ENCODE assay signal across 1 cellular context in genomic region chr6:2429460-2429859, GRCh38.
TF ChIP-seq lines count a peak whose summit lies in the region.

No MANE protein-coding gene starts in this region.

TF ChIP-seq in IMR-90, 13 proteins besides CTCF, POLR2A, EP300 and RAD21 (continued from another document):
- no peak for TF ChIP-seq RFX5 (IDR thresholded peaks at IDR 0.05; ENCODE audit: low read depth, low read length)
- TF ChIP-seq CHD1 (IDR thresholded peaks at IDR 0.05; ENCODE audit: low read depth, low read length) = no peak
- peak; percentile 93 for TF ChIP-seq NFE2L2 (IDR thresholded peaks at IDR 0.05; ENCODE audit: low read depth, low read length)
- no peak for TF ChIP-seq MAZ (IDR thresholded peaks at IDR 0.05; ENCODE audit: borderline replicate concordance, low read depth, low read length)
- TF ChIP-seq FOS (IDR thresholded peaks at IDR 0.05; ENCODE audit: low read depth, low read length) = no peak
- TF ChIP-seq MAFK (IDR thresholded peaks at IDR 0.05; ENCODE audit: low read depth, low read length) = peak; percentile 83
- TF ChIP-seq RCOR1 (IDR thresholded peaks at IDR 0.05; ENCODE audit: insufficient replicate concordance, low read length) = no peak
- no peak for TF ChIP-seq MXI1 (IDR thresholded peaks at IDR 0.05; ENCODE audit: borderline replicate concordance, low read depth, low read length)
- TF ChIP-seq SMC3 (IDR thresholded peaks at IDR 0.05; ENCODE audit: low read depth, low read length) = no peak
- TF ChIP-seq ELK1 (IDR thresholded peaks at IDR 0.05; ENCODE audit: borderline replicate concordance, low read depth, low read length) = no peak
TF ChIP-seq in IMR-90: peak in this region for 3.
